ENCODE assay signal across 27 cellular contexts in the genomic region with DNA sequence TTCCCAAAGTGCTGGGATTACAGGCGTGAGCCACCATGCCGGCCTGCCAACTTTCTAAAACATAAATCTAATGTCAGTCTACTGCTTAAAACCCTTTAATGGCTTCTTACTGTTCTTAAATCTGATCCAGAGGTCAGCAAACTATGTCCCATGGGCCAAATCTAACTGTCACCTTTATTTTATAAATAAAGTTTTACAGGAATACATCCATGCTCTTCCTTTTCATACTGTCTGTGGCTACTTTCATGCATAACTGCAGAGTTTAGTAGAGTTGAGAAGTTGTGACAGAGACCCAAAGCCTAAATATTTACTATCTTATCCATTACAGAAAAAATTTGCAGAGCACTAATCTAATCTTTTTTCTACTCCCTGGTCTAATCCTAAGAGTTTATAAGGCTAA. TPM values are rescaled to one million over a fixed set of nuclear protein-coding genes. Genes with fewer than 3 reads are reported as not detected.
DNase-seq lines count a peak whose midpoint lies in the region; ATAC-seq, FAIRE-seq and TF ChIP-seq lines count a peak whose summit lies in the region.
"Had no signal": no experiment of that assay in that cellular context is flagged by ENCODE, and none has a peak within 500 bp of the region (broad histone marks: within the 10 kb centered on the region; RNA-seq: fewer than 3 reads in every experiment).

No MANE protein-coding gene starts in this region.

- ATAC-seq in K562 (no peak), HG03342 (IDR thresholded peaks at IDR 0.05; ENCODE audit: unreplicated experiment) (no peak)
- ATAC-seq: A549, GM12878, HCT116 had no signal

- TF ChIP-seq CTCF in H9 (conservative IDR thresholded peaks at IDR 0.05) (no peak), K562 (IDR thresholded peaks at IDR 0.05 in 2 of 3, conservative IDR thresholded peaks at IDR 0.05 in 1 of 3; ENCODE audit: insufficient read depth in 2 of 3, low read depth in 1 of 3, low read length in 3 of 3) (no peak), smooth muscle cell (IDR thresholded peaks at IDR 0.05; ENCODE audit: borderline replicate concordance, insufficient read depth, poor library complexity, severe bottlenecking) (no peak)

- peaks cover 5% of the 10 kb centered on the region; the same call in 1 of the 2 replicates for H3K4me1 ChIP-seq in H9 (ENCODE audit: insufficient read depth, low read length)
- H3K4me1 ChIP-seq in K562 (replicated peaks in 1 of 2; ENCODE audit: control insufficient read depth in 2 of 2, insufficient read depth in 2 of 2, low read length in 2 of 2): peaks cover 16 to 36% of the 10 kb centered on the region in 2 experiments
- H3K4me1 ChIP-seq in smooth muscle cell (ENCODE audit: low read depth): peaks cover 26% of the 10 kb centered on the region
- H3K4me1 ChIP-seq: BE2C had no signal

- H3K27ac ChIP-seq in H9 (ENCODE audit: insufficient read length, low read depth, low read length) (no peak overlapping the region), K562 (ENCODE audit: extremely low read depth, low read depth, low read length) (no peak overlapping the region), smooth muscle cell (ENCODE audit: low read depth) (peak overlapping the region; percentile 35)
- H3K27ac ChIP-seq: A549; BLaER1 treated with 17β-estradiol and CSF1 and Interleukin-3, amounts not matched to agents 10 nM and 100 nM; GM23248 had no signal

- intact Hi-C loops in K562 (cut with micrococcal nuclease): no loop called here

- no peak overlapping the region for H4K5ac ChIP-seq in H9 (ENCODE audit: insufficient read length, low read depth, low read length)

- H4K20me1 ChIP-seq in H9 (ENCODE audit: control insufficient read depth, insufficient read depth, insufficient read length) (no peaks in the 10 kb centered on the region), K562 (replicated peaks; ENCODE audit: control insufficient read depth, insufficient read depth, low read length) (0 out of 2 replicates have a peak, but pooled peaks cover 10% of the 10 kb centered on the region), smooth muscle cell (ENCODE audit: low read depth) (peaks cover 61% of the 10 kb centered on the region)

- H3K4ac ChIP-seq in H9 (ENCODE audit: low read depth, low read length): no peak overlapping the region

- H4K8ac ChIP-seq in H9 (replicated peaks; ENCODE audit: insufficient read length, low read depth, low read length): no peak overlapping the region

- no peak overlapping the region for H2BK15ac ChIP-seq in H9 (ENCODE audit: low read depth, low read length)

- no peak overlapping the region for H2BK12ac ChIP-seq in H9 (ENCODE audit: insufficient read length, low read depth, low read length)

- no peak overlapping the region for H2AK5ac ChIP-seq in H9 (ENCODE audit: insufficient read length, low read length)

- H3K4me1 Mint-ChIP-seq in H9: peaks cover 50 to 58% of the 10 kb centered on the region in 2 experiments

- H3K36me3 Mint-ChIP-seq in H9 (ENCODE audit: insufficient read depth in 1 of 3, low read depth in 3 of 3): peaks cover 0 to 9% (median 0%) of the 10 kb centered on the region in 3 experiments; a peak in 2 of 7 replicates

- no TSS peak for BruUV-seq in K562 (replicated peaks; lab: Mats Ljungman, UMichigan)

- no peak overlapping the region for H2BK5ac ChIP-seq in H9 (ENCODE audit: insufficient read length, low read length)

- TF ChIP-seq EP300 in K562 (IDR thresholded peaks at IDR 0.05; ENCODE audit: low read length): no peak

- H3T11ph ChIP-seq in H9 (ENCODE audit: low read length): no peak overlapping the region

- no peaks in the 10 kb centered on the region for H3K27me3 ChIP-seq in H9 (ENCODE audit: insufficient read depth, low read length)
- no peaks in the 10 kb centered on the region for H3K27me3 ChIP-seq in K562 (ENCODE audit: control insufficient read depth in 2 of 2, insufficient read depth in 2 of 2, low read length in 2 of 2)
- H3K27me3 ChIP-seq in smooth muscle cell (ENCODE audit: low read depth): no peaks in the 10 kb centered on the region
- H3K27me3 ChIP-seq: BE2C; BLaER1 treated with 17β-estradiol and CSF1 and Interleukin-3, amounts not matched to agents 10 nM and 100 nM had no signal

- no peak for DNase-seq in H9
- peak; percentile 50 for DNase-seq in NCI-H82 (lab: John Stamatoyannopoulos, UW)
- DNase-seq in K562 (ENCODE audit: extremely low read depth in 1 of 4, low spot score in 3 of 4): no peak
- no peak for DNase-seq in smooth muscle cell (lab: John Stamatoyannopoulos, UW; ENCODE audit: unreplicated experiment)
- no peak for DNase-seq in NCI-H146 (lab: John Stamatoyannopoulos, UW)
- DNase-seq in NCI-H524 treated with DMSO at 0.1 percent for 48 hours (lab: John Stamatoyannopoulos, UW): no peak
- DNase-seq: 8988T; ACHN; AML-193; BE2C; CD4-positive, alpha-beta T cell; CD8-positive, alpha-beta memory T cell; DMS 273 treated with DMSO at 0.1 percent for 48 hours; DMS79; EL; GDM1; GM23248; H7 had no signal

- peaks cover 4% of the 10 kb centered on the region for H3F3A ChIP-seq in smooth muscle cell (ENCODE audit: low read depth)

- H3K36me3 ChIP-seq in K562 (ENCODE audit: control insufficient read depth, insufficient read depth, low read length): peaks cover 4% of the 10 kb centered on the region; the same call in 1 of the 3 replicates
- H3K36me3 ChIP-seq in smooth muscle cell (ENCODE audit: low read depth): no peaks in the 10 kb centered on the region
- H3K36me3 ChIP-seq: BE2C had no signal

- H3K9me3 ChIP-seq in H9 (ENCODE audit: control insufficient read depth, low read depth, low read length) (no peaks in the 10 kb centered on the region), K562 (replicated peaks; ENCODE audit: control insufficient read depth, insufficient read depth, low read depth, low read length) (no peaks in the 10 kb centered on the region), smooth muscle cell (replicated peaks; ENCODE audit: low read depth) (no peaks in the 10 kb centered on the region)
- H3K9me3 ChIP-seq: A549; BE2C; BLaER1 treated with 17β-estradiol and CSF1 and Interleukin-3, amounts not matched to agents 10 nM and 100 nM had no signal

- peaks cover 6% of the 10 kb centered on the region for H3K23me2 ChIP-seq in H9 (ENCODE audit: insufficient read length, low read depth, low read length, poor library complexity, severe bottlenecking)

- peak overlapping the region in 2 of 3 experiments; percentile 26 to 40; a peak in 2 of 7 replicates for H3K27ac Mint-ChIP-seq in H9
- H3K27ac Mint-ChIP-seq: CD4-positive, alpha-beta T cell; CD8-positive, alpha-beta memory T cell had no signal

- H3K79me2 ChIP-seq in H9 (ENCODE audit: insufficient read depth, low read length) (peaks cover 6% of the 10 kb centered on the region; the same call in 1 of the 2 replicates), K562 (ENCODE audit: control insufficient read depth, insufficient read depth, low read length) (peaks cover 39% of the 10 kb centered on the region), smooth muscle cell (ENCODE audit: low read depth) (peaks cover 54% of the 10 kb centered on the region)

- H3K4me3 Mint-ChIP-seq in H9: no peak overlapping the region
- H3K4me3 Mint-ChIP-seq: CD14-positive monocyte; CD8-positive, alpha-beta memory T cell had no signal

- no peaks in the 10 kb centered on the region for H3K9me3 Mint-ChIP-seq in H9
- H3K9me3 Mint-ChIP-seq: CD14-positive monocyte; CD4-positive, alpha-beta T cell; CD8-positive, alpha-beta memory T cell had no signal

- H3K9ac ChIP-seq in H9 (ENCODE audit: extremely low read depth, insufficient read length, low read length): no peak overlapping the region
- H3K9ac ChIP-seq in K562 (ENCODE audit: insufficient read depth in 1 of 2, low read depth in 2 of 2, low read length in 2 of 2): no peak overlapping the region
- H3K9ac ChIP-seq in smooth muscle cell (ENCODE audit: low read depth): no peak overlapping the region
- H3K9ac ChIP-seq: BLaER1 treated with 17β-estradiol and CSF1 and Interleukin-3, amounts not matched to agents 10 nM and 100 nM; GM23248 had no signal

- H3K4me3 ChIP-seq in K562 (no peak overlapping the region), smooth muscle cell (no peak overlapping the region)
- H3K4me3 ChIP-seq: A549; BLaER1 treated with 17β-estradiol and CSF1 and Interleukin-3, amounts not matched to agents 10 nM and 100 nM; GM12878; GM23248 had no signal

- no peak overlapping the region for H3K23ac ChIP-seq in H9 (ENCODE audit: insufficient read length, low read depth, low read length)

- no peak for TF ChIP-seq POLR2A in K562 (conservative IDR thresholded peaks at IDR 0.05)

- H3K18ac ChIP-seq in H9 (ENCODE audit: insufficient read length, low read depth, low read length): no peak overlapping the region

- no peak for TF ChIP-seq RAD21 in K562 (CRISPR knock-in tag; conservative IDR thresholded peaks at IDR 0.05 in 1 of 2, IDR thresholded peaks at IDR 0.05 in 1 of 2)

- no peak overlapping the region for H3K14ac ChIP-seq in H9 (ENCODE audit: insufficient read depth, low read length)

- CTCF ChIA-PET in K562 (lab: Yijun Ruan, JAX; ENCODE audit: low intra/inter-chr PET ratio): no interaction called here

- no CpG with 5 or more reads among the region's 2 CpGs for WGBS in H9 (ENCODE audit: extremely low coverage, insufficient read length, low lambda C conversion rate)
- 92% methylated on average over 2 of the region's 2 CpGs for WGBS in K562 (ENCODE audit: insufficient coverage, low coverage, missing lambda C conversion rate)
- 20% methylated on average over 2 of the region's 2 CpGs for WGBS in smooth muscle cell (ENCODE audit: low lambda C conversion rate)

- H3K79me1 ChIP-seq in H9 (ENCODE audit: insufficient read depth, low read depth, low read length, poor library complexity, severe bottlenecking): no peaks in the 10 kb centered on the region

- H2AFZ ChIP-seq in H9 (ENCODE audit: low read length): no peak overlapping the region
- H2AFZ ChIP-seq in K562 (ENCODE audit: low read depth, low read length): no peak overlapping the region
- no peak overlapping the region for H2AFZ ChIP-seq in smooth muscle cell (ENCODE audit: low read depth)
- H2AFZ ChIP-seq: GM23248 had no signal

- no peak for FAIRE-seq in K562 (lab: Jason Lieb, UNC)
- FAIRE-seq: A549, D721Med, GM12878, GM19239, H1 had no signal

- H2BK20ac ChIP-seq in H9 (ENCODE audit: low read depth, low read length, poor library complexity, severe bottlenecking): no peak overlapping the region

- no peak overlapping the region for H3K56ac ChIP-seq in H9 (ENCODE audit: insufficient read length, low read depth, low read length)

- H3K9me1 ChIP-seq in K562 (ENCODE audit: control insufficient read depth, insufficient read depth, low read length): no peaks in the 10 kb centered on the region

- in situ Hi-C loops in K562 (cut with MboI): no loop called here

- H3K4me2 ChIP-seq in H9 (ENCODE audit: insufficient read depth, insufficient read length, low read length) (no peak overlapping the region), K562 (ENCODE audit: insufficient read depth, low read length) (no peak overlapping the region), smooth muscle cell (peak overlapping the region; percentile 9)
- H3K4me2 ChIP-seq: A549; BLaER1 treated with 17β-estradiol and CSF1 and Interleukin-3, amounts not matched to agents 10 nM and 100 nM had no signal

- no peak overlapping the region for H4K91ac ChIP-seq in H9 (ENCODE audit: insufficient read length, low read depth, low read length)

- H3K27me3 Mint-ChIP-seq in H9 (ENCODE audit: low read depth): no peaks in the 10 kb centered on the region
- H3K27me3 Mint-ChIP-seq: CD4-positive, alpha-beta T cell had no signal

- H2BK120ac ChIP-seq in H9 (ENCODE audit: low read depth, low read length, poor library complexity, severe bottlenecking): no peak overlapping the region

- POLR2A ChIA-PET in K562 (lab: Yijun Ruan, JAX): interaction anchor here (0.7 to 1.9 kb wide), 5 partner anchors 9 to 365 kb away, joined by 3 to 6 read pairs (median 4); no protein-coding TSS in a partner anchor

RNA-seq across cellular contexts. Expression of gene ERI3, which starts 3.8 kb away (rescaled TPM):
- total RNA-seq in H9 (2021) (59.7 and 61.6 TPM in 2 replicates), K562 (2014; rRNA removed) (68.3 and 104 TPM in 2 replicates), K562 (2014; rRNA removed; fragmentation: Illumina TruSeq; extraction: Trizol) (46.0 and 49.4 TPM in 2 replicates), K562 (2015; rRNA removed; fragmentation: Illumina TruSeq; extraction: Trizol) (56.6 and 60.8 TPM in 2 replicates), K562 (2021) (93.4 and 95.6 TPM in 2 replicates), smooth muscle cell (55.4 and 91.2 TPM in 2 replicates)
- 46.7 and 60.1 TPM in 2 replicates for total RNA-seq in K562 (2011; cell fraction: chromatin; rRNA removed; ENCODE audit: low replicate concordance)
- 42.9 and 47.8 TPM in 2 replicates for total RNA-seq in K562 (2011; cell fraction: nucleolus; rRNA removed)
- total RNA-seq in K562 (2011; cell fraction: nucleoplasm; rRNA removed): 36.1 and 43.2 TPM in 2 replicates
- polyA plus RNA-seq in K562 (2011; rRNA removed) (67.2 and 78.9 TPM in 2 replicates), K562 (2014; fragmentation: Illumina TruSeq; extraction: Trizol) (72.9 and 87.0 TPM in 2 replicates), K562 (2014; fragmentation: Nextera tagmentation; extraction: Ambion mirVana) (10 to 100 TPM; 47.8 to 78.4 TPM), K562 (2014; rRNA removed) (56.9 and 67.2 TPM in 2 replicates), smooth muscle cell (98.2 and 112 TPM in 2 replicates)
- polyA plus RNA-seq in K562 (2011; cell fraction: cytosol; rRNA removed): 111 and 174 TPM in 2 replicates
- 60.6 and 65.5 TPM in 2 replicates for polyA plus RNA-seq in K562 (2011; cell fraction: nucleus; rRNA removed)
- polyA plus RNA-seq in K562 (2012): 82.3 and 83.0 TPM in 2 replicates
- 51.7 and 62.4 TPM in 2 replicates for polyA minus RNA-seq in K562 (2011; rRNA and poly(A)+ RNA removed)
- polyA minus RNA-seq in K562 (2011; cell fraction: cytosol; rRNA and poly(A)+ RNA removed): 60.6 and 72.0 TPM in 2 replicates
- polyA minus RNA-seq in K562 (2011; cell fraction: nucleus; rRNA and poly(A)+ RNA removed): 21.0 and 34.3 TPM in 2 replicates

RNA-seq across cellular contexts. Expression of gene RNF220, which starts 53.8 kb away (rescaled TPM):
- total RNA-seq in H9 (2021) (109 and 115 TPM in 2 replicates), K562 (2014; rRNA removed) (117 and 125 TPM in 2 replicates), K562 (2014; rRNA removed; fragmentation: Illumina TruSeq; extraction: Trizol) (46.0 and 52.1 TPM in 2 replicates), K562 (2015; rRNA removed; fragmentation: Illumina TruSeq; extraction: Trizol) (66.6 and 66.9 TPM in 2 replicates), K562 (2021) (87.1 and 93.4 TPM in 2 replicates), smooth muscle cell (37.8 and 65.8 TPM in 2 replicates)
- total RNA-seq in K562 (2011; cell fraction: chromatin; rRNA removed; ENCODE audit: low replicate concordance): 57.7 and 78.5 TPM in 2 replicates
- 38.5 and 41.8 TPM in 2 replicates for total RNA-seq in K562 (2011; cell fraction: nucleolus; rRNA removed)
- total RNA-seq in K562 (2011; cell fraction: nucleoplasm; rRNA removed): 49.9 and 55.3 TPM in 2 replicates
- polyA plus RNA-seq in K562 (2011; rRNA removed) (54.8 and 64.3 TPM in 2 replicates), K562 (2014; fragmentation: Illumina TruSeq; extraction: Trizol) (97.5 and 104 TPM in 2 replicates), K562 (2014; fragmentation: Nextera tagmentation; extraction: Ambion mirVana) (1 to 10 TPM; 5.1 to 5.8 TPM), K562 (2014; rRNA removed) (102 and 109 TPM in 2 replicates), smooth muscle cell (71.1 and 82.4 TPM in 2 replicates)
- polyA plus RNA-seq in K562 (2011; cell fraction: cytosol; rRNA removed): 74.9 and 86.7 TPM in 2 replicates
- polyA plus RNA-seq in K562 (2011; cell fraction: nucleus; rRNA removed): 119 and 135 TPM in 2 replicates
- 99.9 and 118 TPM in 2 replicates for polyA plus RNA-seq in K562 (2012)
- polyA minus RNA-seq in K562 (2011; rRNA and poly(A)+ RNA removed): 42.5 and 43.9 TPM in 2 replicates
- polyA minus RNA-seq in K562 (2011; cell fraction: cytosol; rRNA and poly(A)+ RNA removed): 20.6 and 22.6 TPM in 2 replicates
- 19.9 and 28.8 TPM in 2 replicates for polyA minus RNA-seq in K562 (2011; cell fraction: nucleus; rRNA and poly(A)+ RNA removed)
